ENCODE assay signal across 23 cellular contexts in the genomic region with DNA sequence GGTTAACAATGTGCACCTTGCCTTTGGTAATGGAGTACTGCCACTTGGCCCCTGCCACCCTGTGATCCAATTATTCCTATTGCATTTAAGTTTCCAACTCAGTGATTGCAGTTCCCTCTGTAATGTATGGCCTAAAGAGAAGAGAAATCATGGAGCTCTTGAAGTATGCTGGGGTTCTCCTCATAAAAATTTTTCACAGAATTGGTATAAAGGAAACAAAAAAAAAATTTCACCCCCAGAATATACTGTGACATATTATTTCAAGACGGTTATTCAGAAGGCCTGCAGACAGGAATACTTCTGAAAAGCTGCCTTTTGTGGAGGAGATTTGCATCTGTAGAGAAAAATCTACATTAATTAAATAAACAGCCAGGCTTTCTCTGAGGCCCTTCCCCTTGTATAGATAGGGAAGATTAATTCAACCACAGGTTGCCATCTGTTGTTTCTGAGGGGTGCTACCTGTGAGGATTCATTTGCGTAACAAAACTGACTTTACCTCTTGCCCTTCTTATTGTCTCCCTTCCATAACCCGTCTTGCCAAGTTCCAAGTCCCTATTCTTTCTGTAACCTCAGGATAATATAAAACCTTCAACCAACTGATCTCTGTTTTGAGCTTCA.
"Had no signal": no experiment of that assay in that cellular context is flagged by ENCODE, and none has a peak within 500 bp of the region (broad histone marks: within the 10 kb centered on the region; RNA-seq: fewer than 3 reads in every experiment).

No MANE protein-coding gene starts in this region.

- H3K4me1 ChIP-seq: pancreas, prostate gland, testis, transverse colon had no signal

- DNase-seq: activated CD4-positive, alpha-beta T cell treated with anti-CD3 and anti-CD28 coated beads for 1 hour; activated CD4-positive, alpha-beta T cell treated with anti-CD3 and anti-CD28 coated beads, Interleukin-2, amount 50 U/mL, for 1 hour; activated CD8-positive, alpha-beta T cell treated with anti-CD3 and anti-CD28 coated beads for 36 hours; activated gamma-delta T cell treated with Interleukin-2 at 50 U/mL for 16 hours; activated naive CD4-positive, alpha-beta T cell treated with anti-CD3 and anti-CD28 coated beads, Interleukin-2, amount 50 U/mL, for 16 hours; activated T-cell treated with anti-CD3 and anti-CD28 coated beads, Interleukin-2, amount 50 U/mL, for 4 hours; amniotic stem cell; brain microvascular endothelial cell; cortex of kidney; head of caudate nucleus; hippocampal formation; naive thymus-derived CD8-positive, alpha-beta T cell; nucleus accumbens; pancreas; retina; stimulated activated CD4-positive, alpha-beta T cell treated with anti-CD3 and anti-CD28 coated beads, Interleukin-12 subunit alpha, Interleukin-12 subunit beta, amount 100 ng/mL, for 4 hours; stimulated activated CD4-positive, alpha-beta T cell treated with anti-CD3 and anti-CD28 coated beads, Interleukin-4, amount 100 ng/mL, for 1 hour; stimulated activated naive CD8-positive, alpha-beta T cell treated with anti-CD3 and anti-CD28 coated beads, Interleukin-15, Interleukin-2, amounts not matched to agents 100 U/mL and 50 U/mL, for 24 hours; T1000; testis; transverse colon had no signal

- H3K36me3 ChIP-seq: brain microvascular endothelial cell, pancreas, prostate gland, transverse colon had no signal

- H3K27ac ChIP-seq: brain microvascular endothelial cell, pancreas, prostate gland, skin epidermis, testis, transverse colon had no signal

- H3K4me3 ChIP-seq: pancreas, prostate gland, skin epidermis, testis, transverse colon had no signal

- H3K27me3 ChIP-seq: brain microvascular endothelial cell, testis, transverse colon had no signal

- H3K9me3 ChIP-seq: pancreas, prostate gland, testis, transverse colon had no signal
